9 cellular contexts compared by ENCODE assay signal in genomic region chr14:85531594-85532391, GRCh38. TPM values are rescaled to one million over a fixed set of nuclear protein-coding genes. Genes with fewer than 3 reads are reported as not detected.
DNase-seq lines count a peak whose midpoint lies in the region; TF ChIP-seq lines count a peak whose summit lies in the region.
"Had no signal": no experiment of that assay in that cellular context is flagged by ENCODE, and none has a peak within 500 bp of the region (broad histone marks: within the 10 kb centered on the region; RNA-seq: fewer than 3 reads in every experiment).

No MANE protein-coding gene starts in this region.

- DNase-seq in GM20000 (ENCODE audit: low spot score) (peak; percentile 10), PC-9 (peak in 1 of 2 experiments; percentile 13), epithelial cell of prostate (ENCODE audit: low read depth, low spot score) (no peak), mesenchymal stem cell (peak; percentile 92), tibial nerve (ENCODE audit: low spot score in 2 of 2) (peak; percentile 65 to 75), DMS153 (lab: John Stamatoyannopoulos, UW) (no peak), NCI-H128 (lab: John Stamatoyannopoulos, UW; ENCODE audit: unreplicated experiment) (no peak)
- DNase-seq in stimulated activated naive CD4-positive, alpha-beta T cell treated with Interleukin-2 at 50 U/mL for 16 hours (lab: John Stamatoyannopoulos, UW) = no peak

- H2AFZ ChIP-seq in PC-9 (no peak overlapping the region), mesenchymal stem cell (ENCODE audit: low read depth, low read length) (peak overlapping the region; percentile 93)

- peak overlapping the region; percentile 61 to 93 for H3K4ac ChIP-seq in mesenchymal stem cell (ENCODE audit: low read depth in 1 of 2, low read length in 2 of 2)

- H2BK15ac ChIP-seq in mesenchymal stem cell (ENCODE audit: low read depth, poor library complexity, severe bottlenecking) = no peak overlapping the region

- peak overlapping the region in 1 of 2 experiments; percentile 93 for H3K23ac ChIP-seq in mesenchymal stem cell (ENCODE audit: low read length in 2 of 2)

- no peak overlapping the region for H2AK5ac ChIP-seq in mesenchymal stem cell (ENCODE audit: low read length, severe bottlenecking)

- H3K79me1 ChIP-seq in mesenchymal stem cell (replicated peaks; ENCODE audit: low read length, poor library complexity, severe bottlenecking) = peaks cover 10% of the 10 kb centered on the region

- H3K9ac ChIP-seq in mesenchymal stem cell (ENCODE audit: low read length) = peak overlapping the region; percentile 98
- H3K9ac ChIP-seq: KMS-11 had no signal

- peak in 1 of 2 donors; percentile 34 for TF ChIP-seq EP300 in tibial nerve (IDR thresholded peaks at IDR 0.05)

- H3K4me1 ChIP-seq in PC-9 (replicated peaks; ENCODE audit: insufficient read depth) (no peaks in the 10 kb centered on the region), mesenchymal stem cell (ENCODE audit: control insufficient read depth, insufficient read depth, low read depth, low read length) (peaks cover 9% of the 10 kb centered on the region), tibial nerve (peaks cover 0 to 50% (median 5%) of the 10 kb centered on the region in 4 donors)

- BruUV-seq in PC-9 (replicated peaks; lab: Mats Ljungman, UMichigan) = no TSS peak

- H3K4me2 ChIP-seq in PC-9 (0 out of 2 replicates have a peak overlapping the region, but pooled peaks have one; percentile 66), mesenchymal stem cell (ENCODE audit: low read length, poor library complexity, severe bottlenecking) (peak overlapping the region; percentile 96)
- H3K4me2 ChIP-seq: KMS-11 had no signal

- intact Hi-C loops in PC-9 (cut with micrococcal nuclease; ENCODE audit: unreplicated experiment) = loop anchor here (10.0 kb wide), 1 partner anchor 523 kb away; no protein-coding TSS in a partner anchor

- H3K27me3 ChIP-seq in PC-9 (ENCODE audit: insufficient read depth, low read depth) (peaks cover 32% of the 10 kb centered on the region), mesenchymal stem cell (ENCODE audit: control insufficient read depth in 1 of 2, insufficient read depth in 1 of 2, low read length in 2 of 2) (no peaks in the 10 kb centered on the region), tibial nerve (peaks cover 0 to 10% of the 10 kb centered on the region in 2 donors)

- TF ChIP-seq CTCF in GM20000 (IDR thresholded peaks at IDR 0.05; ENCODE audit: extremely low read depth, missing control alignments) (no peak), PC-9 (conservative IDR thresholded peaks at IDR 0.05) (no peak), tibial nerve (IDR thresholded peaks at IDR 0.05) (peak in 4 of 5 experiments; percentile 17 to 38 (median 32))

- POLR2A ChIA-PET in PC-9 (lab: Charles Lee; ENCODE audit: unreplicated experiment) = no interaction called here

- peak overlapping the region in 1 of 2 experiments; percentile 99 for H2BK12ac ChIP-seq in mesenchymal stem cell (ENCODE audit: low read length in 2 of 2)

- peak overlapping the region; percentile 70 for H4K91ac ChIP-seq in mesenchymal stem cell (ENCODE audit: low read length)

- H2BK5ac ChIP-seq in mesenchymal stem cell (ENCODE audit: low read depth, low read length, poor library complexity, severe bottlenecking) = no peak overlapping the region

- H3K4me3 ChIP-seq in PC-9 = no peak overlapping the region
- peak overlapping the region; percentile 75 to 98 for H3K4me3 ChIP-seq in mesenchymal stem cell (ENCODE audit: insufficient read depth in 1 of 2, low read depth in 1 of 2, low read length in 2 of 2)
- peak overlapping the region; percentile 51 to 74 (median 61) for H3K4me3 ChIP-seq in tibial nerve

- H3F3A ChIP-seq in PC-9 (ENCODE audit: insufficient read depth, low read depth) = no peaks in the 10 kb centered on the region

- peak overlapping the region; percentile 73 to 92 for H3K18ac ChIP-seq in mesenchymal stem cell (ENCODE audit: low read depth in 1 of 2, low read length in 2 of 2)

- H4K8ac ChIP-seq in mesenchymal stem cell (ENCODE audit: low read length) = peak overlapping the region; percentile 59

- H3K27ac ChIP-seq in PC-9 = no peak overlapping the region
- H3K27ac ChIP-seq in epithelial cell of prostate = peak overlapping the region; percentile 94
- H3K27ac ChIP-seq in mesenchymal stem cell (ENCODE audit: low read length, poor library complexity, severe bottlenecking) = peak overlapping the region; percentile 47
- H3K27ac ChIP-seq in tibial nerve = peak overlapping the region; percentile 68 to 91 (median 76)
- H3K27ac ChIP-seq: KMS-11 had no signal

- H4K20me1 ChIP-seq in PC-9 (ENCODE audit: insufficient read depth) = no peaks in the 10 kb centered on the region

- no peaks in the 10 kb centered on the region for H3K9me3 ChIP-seq in PC-9 (ENCODE audit: insufficient read depth, low read depth)
- H3K9me3 ChIP-seq in mesenchymal stem cell (ENCODE audit: control insufficient read depth, low read length) = no peaks in the 10 kb centered on the region
- H3K9me3 ChIP-seq in tibial nerve = no peaks in the 10 kb centered on the region

- no peaks in the 10 kb centered on the region for H3K9me2 ChIP-seq in PC-9 (ENCODE audit: insufficient read depth)

- no peak overlapping the region for H2BK120ac ChIP-seq in mesenchymal stem cell (ENCODE audit: low read depth, low read length)

- H3K36me3 ChIP-seq in PC-9 (ENCODE audit: low read depth) (no peaks in the 10 kb centered on the region), mesenchymal stem cell (ENCODE audit: control insufficient read depth in 1 of 2, insufficient read depth in 2 of 2, low read depth in 1 of 2, low read length in 2 of 2) (peaks cover 0 to 3% of the 10 kb centered on the region in 2 experiments), tibial nerve (no peaks in the 10 kb centered on the region)

- peak overlapping the region in 1 of 2 experiments; percentile 37 for H3K14ac ChIP-seq in mesenchymal stem cell (ENCODE audit: low read length in 2 of 2)

- no peak for TF ChIP-seq POLR2A in tibial nerve (IDR thresholded peaks at IDR 0.05)

- CTCF ChIA-PET in PC-9 (lab: Charles Lee) = no interaction called here

- WGBS in mesenchymal stem cell = under 1% methylated on average over 54 of the region's 62 CpGs
- 1% methylated on average over 62 of the region's 62 CpGs for WGBS in tibial nerve, 2 donors

- H3K79me2 ChIP-seq in PC-9 (ENCODE audit: low read depth) = no peaks in the 10 kb centered on the region

RNA-seq across cellular contexts. Expression of gene FLRT2, which starts 1.8 kb away (rescaled TPM):
- total RNA-seq in PC-9 (2021) = 2.1 and 2.2 TPM in 2 replicates
- 11.8 TPM for polyA plus RNA-seq in mesenchymal stem cell (2013, experiment 1 of 2)
- polyA plus RNA-seq in mesenchymal stem cell (2013, experiment 2 of 2) = 11.0 TPM
- 100 to 1,000 TPM in 1 of 4 donors, 10 to 100 TPM in 3; 26.4 to 109 (median 71.6) TPM for total RNA-seq in tibial nerve

Comparison
In these comparisons a context has a peak if more than half of its experiments do, and no peak if none do; other contexts are left out.
1. DNase-seq: peak in GM20000 (single experiment), mesenchymal stem cell (single experiment) and tibial nerve (2 of 2); none in epithelial cell of prostate (single experiment), DMS153 (single experiment), stimulated activated naive CD4-positive, alpha-beta T cell treated with Interleukin-2 at 50 U/mL for 16 hours (single experiment) and NCI-H128 (single experiment).
2. CTCF ChIP-seq: peak in tibial nerve (4 of 5); none in GM20000 (single experiment) and PC-9 (single experiment).